Comparison of ENCODE assay signal across 8 cellular contexts in the genomic region with DNA sequence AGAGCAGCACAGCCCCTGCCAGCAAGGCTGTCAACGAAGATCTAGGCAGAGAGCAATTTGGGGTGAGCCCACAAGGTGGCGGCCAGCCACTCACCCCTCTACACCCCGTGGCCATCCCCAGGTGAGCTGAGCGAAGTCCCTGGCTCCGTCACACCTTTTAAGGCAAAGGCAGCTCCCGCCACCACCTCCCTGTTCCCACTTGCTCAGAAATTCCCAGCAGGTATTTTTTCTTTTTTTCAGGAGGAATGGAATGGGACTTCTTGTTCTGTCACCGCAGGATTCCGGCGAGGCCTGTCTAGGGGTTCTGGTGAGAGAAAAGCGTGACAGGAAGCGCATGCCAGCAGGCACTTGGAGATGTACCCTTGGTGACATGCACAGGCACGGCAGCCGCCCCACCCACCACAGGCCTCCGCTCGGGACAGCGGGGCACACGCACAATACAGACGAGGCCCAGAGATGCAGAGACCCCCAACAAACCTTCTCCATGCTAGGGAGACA. TPM values are rescaled to one million over a fixed set of nuclear protein-coding genes. Genes with fewer than 3 reads are reported as not detected.
DNase-seq lines count a peak whose midpoint lies in the region; ATAC-seq, FAIRE-seq and TF ChIP-seq lines count a peak whose summit lies in the region.

No MANE protein-coding gene starts in this region.

- no peak overlapping the region for H3K4me3 ChIP-seq in BJ (ENCODE audit: low read depth, low read length)
- peak overlapping the region; percentile 5 for H3K4me3 ChIP-seq in choroid plexus epithelial cell (ENCODE audit: low read depth, low read length)
- H3K4me3 ChIP-seq in lower leg skin (ENCODE audit: low read depth, poor library complexity, severe bottlenecking), result no peak overlapping the region

- TF ChIP-seq CTCF in BJ (IDR thresholded peaks at IDR 0.05; ENCODE audit: insufficient read depth, low read depth, low read length), result peak; percentile 45
- peak; percentile 46 for TF ChIP-seq CTCF in choroid plexus epithelial cell (conservative IDR thresholded peaks at IDR 0.05; ENCODE audit: low read depth, low read length)
- TF ChIP-seq CTCF in omental fat pad (IDR thresholded peaks at IDR 0.05), result no peak
- no peak for TF ChIP-seq CTCF in lower leg skin (IDR thresholded peaks at IDR 0.05)

- TF ChIP-seq EP300 in Ishikawa (IDR thresholded peaks at IDR 0.05; ENCODE audit: borderline replicate concordance), result peak; percentile 78; the same call in 1 of the 2 replicates

- CTCF ChIA-PET in BJ (lab: Yijun Ruan, JAX), result interaction anchor here (0.7 to 4.9 kb wide), 12 partner anchors 10 to 223 kb away, joined by 3 to 164 read pairs (median 4); a partner anchor contains a TSS

- FAIRE-seq in H54 (lab: Jason Lieb, UNC), result no peak

- TF ChIP-seq POLR2A in lower leg skin (IDR thresholded peaks at IDR 0.05) (no peak), H54 (IDR thresholded peaks at IDR 0.05; ENCODE audit: low read depth, low read length) (no peak)

- WGBS in lower leg skin, 2 donors, result 47% methylated on average over 18 of the region's 18 CpGs

- peaks cover 22% of the 10 kb centered on the region for H3K36me3 ChIP-seq in BJ (ENCODE audit: control insufficient read depth, insufficient read depth, low read length)

- no peak for DNase-seq in BJ (ENCODE audit: low read depth)
- no peak for DNase-seq in choroid plexus epithelial cell (ENCODE audit: low read depth)
- DNase-seq in omental fat pad (ENCODE audit: low spot score), result no peak
- no peak for DNase-seq in foreskin melanocyte
- no peak for DNase-seq in lower leg skin (ENCODE audit: low spot score in 2 of 2)
- DNase-seq in activated CD4-positive, alpha-beta T cell treated with anti-CD3 and anti-CD28 coated beads, Interleukin-2, amount 50 U/mL, for 48 hours, result no peak
- DNase-seq in H54 (ENCODE audit: insufficient read length, low spot score), result no peak

- POLR2A ChIA-PET in BJ (lab: Charles Lee), result interaction anchor here (0.6 to 1.2 kb wide), 2 partner anchors 9 to 133 kb away, joined by 3 to 7 read pairs; no protein-coding TSS in a partner anchor

- intact Hi-C loops in lower leg skin (cut with DNase I; ENCODE audit: low total_unique reads), result no loop called here

- no peaks in the 10 kb centered on the region for H3K27me3 ChIP-seq in BJ (ENCODE audit: control insufficient read depth, insufficient read depth, low read length)

- peak; percentile 0 for ATAC-seq in omental fat pad (ENCODE audit: low FRiP score)

- peak; percentile 23; the same call in 1 of the 2 replicates for TF ChIP-seq RAD21 in Ishikawa (IDR thresholded peaks at IDR 0.05; ENCODE audit: low read depth)

TF ChIP-seq in Ishikawa, 13 proteins besides CTCF, POLR2A, EP300 and RAD21:
- TF ChIP-seq, protein P1, sequence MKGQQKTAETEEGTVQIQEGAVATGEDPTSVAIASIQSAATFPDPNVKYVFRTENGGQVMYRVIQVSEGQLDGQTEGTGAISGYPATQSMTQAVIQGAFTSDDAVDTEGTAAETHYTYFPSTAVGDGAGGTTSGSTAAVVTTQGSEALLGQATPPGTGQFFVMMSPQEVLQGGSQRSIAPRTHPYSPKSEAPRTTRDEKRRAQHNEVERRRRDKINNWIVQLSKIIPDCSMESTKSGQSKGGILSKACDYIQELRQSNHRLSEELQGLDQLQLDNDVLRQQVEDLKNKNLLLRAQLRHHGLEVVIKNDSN (IDR thresholded peaks at IDR 0.05), result no peak
- 0 out of 2 replicates have a peak, but pooled peaks have one; percentile 39 for TF ChIP-seq TAF1 (IDR thresholded peaks at IDR 0.05; ENCODE audit: low read depth)
- 0 out of 2 replicates have a peak, but pooled peaks have one; percentile 2 for TF ChIP-seq YY1 (IDR thresholded peaks at IDR 0.05; ENCODE audit: low read depth)
- TF ChIP-seq, protein P2, sequence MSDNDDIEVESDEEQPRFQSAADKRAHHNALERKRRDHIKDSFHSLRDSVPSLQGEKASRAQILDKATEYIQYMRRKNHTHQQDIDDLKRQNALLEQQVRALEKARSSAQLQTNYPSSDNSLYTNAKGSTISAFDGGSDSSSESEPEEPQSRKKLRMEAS (IDR thresholded peaks at IDR 0.05), result peak; percentile 80
- peak; percentile 83 for TF ChIP-seq TEAD4 (IDR thresholded peaks at IDR 0.05)
- peak; percentile 68 for TF ChIP-seq TCF12 (IDR thresholded peaks at IDR 0.05; ENCODE audit: low read depth)
- TF ChIP-seq, protein P3, sequence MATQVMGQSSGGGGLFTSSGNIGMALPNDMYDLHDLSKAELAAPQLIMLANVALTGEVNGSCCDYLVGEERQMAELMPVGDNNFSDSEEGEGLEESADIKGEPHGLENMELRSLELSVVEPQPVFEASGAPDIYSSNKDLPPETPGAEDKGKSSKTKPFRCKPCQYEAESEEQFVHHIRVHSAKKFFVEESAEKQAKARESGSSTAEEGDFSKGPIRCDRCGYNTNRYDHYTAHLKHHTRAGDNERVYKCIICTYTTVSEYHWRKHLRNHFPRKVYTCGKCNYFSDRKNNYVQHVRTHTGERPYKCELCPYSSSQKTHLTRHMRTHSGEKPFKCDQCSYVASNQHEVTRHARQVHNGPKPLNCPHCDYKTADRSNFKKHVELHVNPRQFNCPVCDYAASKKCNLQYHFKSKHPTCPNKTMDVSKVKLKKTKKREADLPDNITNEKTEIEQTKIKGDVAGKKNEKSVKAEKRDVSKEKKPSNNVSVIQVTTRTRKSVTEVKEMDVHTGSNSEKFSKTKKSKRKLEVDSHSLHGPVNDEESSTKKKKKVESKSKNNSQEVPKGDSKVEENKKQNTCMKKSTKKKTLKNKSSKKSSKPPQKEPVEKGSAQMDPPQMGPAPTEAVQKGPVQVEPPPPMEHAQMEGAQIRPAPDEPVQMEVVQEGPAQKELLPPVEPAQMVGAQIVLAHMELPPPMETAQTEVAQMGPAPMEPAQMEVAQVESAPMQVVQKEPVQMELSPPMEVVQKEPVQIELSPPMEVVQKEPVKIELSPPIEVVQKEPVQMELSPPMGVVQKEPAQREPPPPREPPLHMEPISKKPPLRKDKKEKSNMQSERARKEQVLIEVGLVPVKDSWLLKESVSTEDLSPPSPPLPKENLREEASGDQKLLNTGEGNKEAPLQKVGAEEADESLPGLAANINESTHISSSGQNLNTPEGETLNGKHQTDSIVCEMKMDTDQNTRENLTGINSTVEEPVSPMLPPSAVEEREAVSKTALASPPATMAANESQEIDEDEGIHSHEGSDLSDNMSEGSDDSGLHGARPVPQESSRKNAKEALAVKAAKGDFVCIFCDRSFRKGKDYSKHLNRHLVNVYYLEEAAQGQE (IDR thresholded peaks at IDR 0.05; ENCODE audit: low read depth), result no peak
- peak; percentile 81 for TF ChIP-seq FOXM1 (IDR thresholded peaks at IDR 0.05; ENCODE audit: borderline replicate concordance, low read depth)

RNA-seq across cellular contexts. Expression of a gene that starts 10.0 kb away (rescaled TPM):
- polyA plus RNA-seq in BJ (2011; rRNA removed), result 3,985 and 4,772 TPM in 2 replicates
- 1,678 and 3,093 TPM in 2 replicates for polyA minus RNA-seq in BJ (2011; rRNA and poly(A)+ RNA removed)
- total RNA-seq in omental fat pad (1,000 to 10,000 TPM; 1,543 to 2,117 (median 1,973) TPM), lower leg skin (1,000 to 10,000 TPM; 2,414 to 3,362 (median 2,993) TPM)

RNA-seq across cellular contexts. Expression of a gene that starts 40.4 kb away (rescaled TPM):
- 44.4 and 65.6 TPM in 2 replicates for polyA plus RNA-seq in BJ (2011; rRNA removed)
- polyA minus RNA-seq in BJ (2011; rRNA and poly(A)+ RNA removed), result 13.8 and 16.7 TPM in 2 replicates
- total RNA-seq in omental fat pad (10 to 100 TPM in 2 of 4 donors, 1 to 10 TPM in 2; 4.4 to 11.0 (median 9.9) TPM), lower leg skin (10 to 100 TPM; 25.5 to 51.3 (median 38.9) TPM)

Comparison
In these comparisons a context has a peak if more than half of its experiments do, and no peak if none do; other contexts are left out.
1. CTCF ChIP-seq: peak in BJ (single experiment) and choroid plexus epithelial cell (single experiment); none in omental fat pad (0 of 3) and lower leg skin (0 of 3).